Comparison of ENCODE assay signal across 1 cellular context in the genomic region with DNA sequence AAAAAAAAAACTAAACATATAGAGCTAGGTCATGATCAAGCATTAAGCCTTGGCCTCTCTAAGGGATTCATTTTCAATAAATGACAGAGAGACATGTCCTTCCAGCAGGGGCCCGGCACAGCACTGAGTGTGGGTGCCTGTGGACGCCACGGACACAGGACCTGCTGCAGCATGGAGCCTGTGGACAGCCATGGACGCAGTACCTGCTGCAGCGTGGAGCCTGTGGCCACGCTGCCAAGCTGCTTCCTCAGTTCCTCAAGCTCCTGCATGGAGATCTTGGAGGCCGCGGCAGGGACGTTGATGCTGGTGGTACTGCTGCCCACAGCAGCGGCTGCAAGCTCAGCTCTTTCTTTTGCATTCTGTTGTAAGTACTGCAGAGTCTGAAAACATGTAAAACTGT.
TF ChIP-seq lines count a peak whose summit lies in the region.

No MANE protein-coding gene starts in this region.

TF ChIP-seq in IMR-90, 13 proteins besides CTCF, POLR2A, EP300 and RAD21:
- TF ChIP-seq, protein P1, sequence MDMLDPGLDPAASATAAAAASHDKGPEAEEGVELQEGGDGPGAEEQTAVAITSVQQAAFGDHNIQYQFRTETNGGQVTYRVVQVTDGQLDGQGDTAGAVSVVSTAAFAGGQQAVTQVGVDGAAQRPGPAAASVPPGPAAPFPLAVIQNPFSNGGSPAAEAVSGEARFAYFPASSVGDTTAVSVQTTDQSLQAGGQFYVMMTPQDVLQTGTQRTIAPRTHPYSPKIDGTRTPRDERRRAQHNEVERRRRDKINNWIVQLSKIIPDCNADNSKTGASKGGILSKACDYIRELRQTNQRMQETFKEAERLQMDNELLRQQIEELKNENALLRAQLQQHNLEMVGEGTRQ (IDR thresholded peaks at IDR 0.05; ENCODE audit: low read depth, low read length) = no peak
- no peak for TF ChIP-seq FOS (IDR thresholded peaks at IDR 0.05; ENCODE audit: low read depth, low read length)
- no peak for TF ChIP-seq MAZ (IDR thresholded peaks at IDR 0.05; ENCODE audit: borderline replicate concordance, low read depth, low read length)
- TF ChIP-seq RFX5 (IDR thresholded peaks at IDR 0.05; ENCODE audit: low read depth, low read length) = no peak
- TF ChIP-seq CEBPB (IDR thresholded peaks at IDR 0.05; ENCODE audit: low read depth, low read length) = no peak
- no peak for TF ChIP-seq MXI1 (IDR thresholded peaks at IDR 0.05; ENCODE audit: borderline replicate concordance, low read depth, low read length)
- TF ChIP-seq, protein P2, sequence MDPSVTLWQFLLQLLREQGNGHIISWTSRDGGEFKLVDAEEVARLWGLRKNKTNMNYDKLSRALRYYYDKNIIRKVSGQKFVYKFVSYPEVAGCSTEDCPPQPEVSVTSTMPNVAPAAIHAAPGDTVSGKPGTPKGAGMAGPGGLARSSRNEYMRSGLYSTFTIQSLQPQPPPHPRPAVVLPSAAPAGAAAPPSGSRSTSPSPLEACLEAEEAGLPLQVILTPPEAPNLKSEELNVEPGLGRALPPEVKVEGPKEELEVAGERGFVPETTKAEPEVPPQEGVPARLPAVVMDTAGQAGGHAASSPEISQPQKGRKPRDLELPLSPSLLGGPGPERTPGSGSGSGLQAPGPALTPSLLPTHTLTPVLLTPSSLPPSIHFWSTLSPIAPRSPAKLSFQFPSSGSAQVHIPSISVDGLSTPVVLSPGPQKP (IDR thresholded peaks at IDR 0.05; ENCODE audit: borderline replicate concordance, low read depth, low read length) = no peak
- TF ChIP-seq CHD1 (IDR thresholded peaks at IDR 0.05; ENCODE audit: low read depth, low read length) = no peak
- TF ChIP-seq SMC3 (IDR thresholded peaks at IDR 0.05; ENCODE audit: low read depth, low read length) = no peak
- no peak for TF ChIP-seq NFE2L2 (IDR thresholded peaks at IDR 0.05; ENCODE audit: low read depth, low read length)
- TF ChIP-seq MAFK (IDR thresholded peaks at IDR 0.05; ENCODE audit: low read depth, low read length) = no peak
- TF ChIP-seq RCOR1 (IDR thresholded peaks at IDR 0.05; ENCODE audit: insufficient replicate concordance, low read length) = no peak
- TF ChIP-seq BHLHE40 (IDR thresholded peaks at IDR 0.05; ENCODE audit: low read depth, low read length) = no peak
